Comparison of ENCODE assay signal across 1 cellular context in genomic region chr1:98323396-98323795, GRCh38.
TF ChIP-seq lines count a peak whose summit lies in the region.

No MANE protein-coding gene starts in this region.

TF ChIP-seq in SK-N-SH treated with all-trans-retinoic acid at 6 μM for 48 hours, 23 proteins besides CTCF, POLR2A, EP300 and RAD21 (continued from another document):
- TF ChIP-seq, protein P1, sequence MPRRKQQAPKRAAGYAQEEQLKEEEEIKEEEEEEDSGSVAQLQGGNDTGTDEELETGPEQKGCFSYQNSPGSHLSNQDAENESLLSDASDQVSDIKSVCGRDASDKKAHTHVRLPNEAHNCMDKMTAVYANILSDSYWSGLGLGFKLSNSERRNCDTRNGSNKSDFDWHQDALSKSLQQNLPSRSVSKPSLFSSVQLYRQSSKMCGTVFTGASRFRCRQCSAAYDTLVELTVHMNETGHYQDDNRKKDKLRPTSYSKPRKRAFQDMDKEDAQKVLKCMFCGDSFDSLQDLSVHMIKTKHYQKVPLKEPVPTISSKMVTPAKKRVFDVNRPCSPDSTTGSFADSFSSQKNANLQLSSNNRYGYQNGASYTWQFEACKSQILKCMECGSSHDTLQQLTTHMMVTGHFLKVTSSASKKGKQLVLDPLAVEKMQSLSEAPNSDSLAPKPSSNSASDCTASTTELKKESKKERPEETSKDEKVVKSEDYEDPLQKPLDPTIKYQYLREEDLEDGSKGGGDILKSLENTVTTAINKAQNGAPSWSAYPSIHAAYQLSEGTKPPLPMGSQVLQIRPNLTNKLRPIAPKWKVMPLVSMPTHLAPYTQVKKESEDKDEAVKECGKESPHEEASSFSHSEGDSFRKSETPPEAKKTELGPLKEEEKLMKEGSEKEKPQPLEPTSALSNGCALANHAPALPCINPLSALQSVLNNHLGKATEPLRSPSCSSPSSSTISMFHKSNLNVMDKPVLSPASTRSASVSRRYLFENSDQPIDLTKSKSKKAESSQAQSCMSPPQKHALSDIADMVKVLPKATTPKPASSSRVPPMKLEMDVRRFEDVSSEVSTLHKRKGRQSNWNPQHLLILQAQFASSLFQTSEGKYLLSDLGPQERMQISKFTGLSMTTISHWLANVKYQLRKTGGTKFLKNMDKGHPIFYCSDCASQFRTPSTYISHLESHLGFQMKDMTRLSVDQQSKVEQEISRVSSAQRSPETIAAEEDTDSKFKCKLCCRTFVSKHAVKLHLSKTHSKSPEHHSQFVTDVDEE (CRISPR knock-in tag; IDR thresholded peaks at IDR 0.05): no peak
- TF ChIP-seq ESRRG (CRISPR knock-in tag; IDR thresholded peaks at IDR 0.05): no peak
- TF ChIP-seq ZNF8 (CRISPR knock-in tag; IDR thresholded peaks at IDR 0.05): no peak
- no peak for TF ChIP-seq CREB5 (CRISPR knock-in tag; IDR thresholded peaks at IDR 0.05; ENCODE audit: low read depth)
- TF ChIP-seq, protein P2, sequence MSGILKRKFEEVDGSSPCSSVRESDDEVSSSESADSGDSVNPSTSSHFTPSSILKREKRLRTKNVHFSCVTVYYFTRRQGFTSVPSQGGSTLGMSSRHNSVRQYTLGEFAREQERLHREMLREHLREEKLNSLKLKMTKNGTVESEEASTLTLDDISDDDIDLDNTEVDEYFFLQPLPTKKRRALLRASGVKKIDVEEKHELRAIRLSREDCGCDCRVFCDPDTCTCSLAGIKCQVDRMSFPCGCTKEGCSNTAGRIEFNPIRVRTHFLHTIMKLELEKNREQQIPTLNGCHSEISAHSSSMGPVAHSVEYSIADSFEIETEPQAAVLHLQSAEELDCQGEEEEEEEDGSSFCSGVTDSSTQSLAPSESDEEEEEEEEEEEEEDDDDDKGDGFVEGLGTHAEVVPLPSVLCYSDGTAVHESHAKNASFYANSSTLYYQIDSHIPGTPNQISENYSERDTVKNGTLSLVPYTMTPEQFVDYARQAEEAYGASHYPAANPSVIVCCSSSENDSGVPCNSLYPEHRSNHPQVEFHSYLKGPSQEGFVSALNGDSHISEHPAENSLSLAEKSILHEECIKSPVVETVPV (CRISPR knock-in tag; IDR thresholded peaks at IDR 0.05): no peak
- TF ChIP-seq OSR1 (CRISPR knock-in tag; IDR thresholded peaks at IDR 0.05): no peak
